Comparison of ENCODE assay signal across 19 cellular contexts in the genomic region with DNA sequence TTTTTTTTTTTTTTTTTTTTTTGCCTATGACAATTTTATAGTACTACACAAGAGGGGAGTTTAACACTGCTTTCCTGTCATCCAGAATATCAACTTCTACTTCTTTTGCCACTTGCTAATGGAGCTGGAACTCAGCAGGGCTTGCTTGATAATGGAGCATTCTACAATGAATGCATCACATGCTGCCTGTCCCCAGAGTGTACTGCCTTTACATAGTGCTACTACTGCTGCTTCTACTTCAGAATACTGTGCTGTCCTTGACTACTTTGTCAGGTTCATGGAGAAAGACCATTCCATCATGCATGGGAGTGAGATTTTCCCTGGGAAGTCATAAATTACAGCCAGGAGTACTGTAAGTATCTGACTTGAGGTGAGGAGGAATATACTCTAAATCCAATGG.
DNase-seq lines count a peak whose midpoint lies in the region; ATAC-seq, FAIRE-seq and TF ChIP-seq lines count a peak whose summit lies in the region.
"Had no signal": no experiment of that assay in that cellular context is flagged by ENCODE, and none has a peak within 500 bp of the region (broad histone marks: within the 10 kb centered on the region; RNA-seq: fewer than 3 reads in every experiment).

No MANE protein-coding gene starts in this region.

- no peak for TF ChIP-seq RAD21 in H1 (IDR thresholded peaks at IDR 0.05 in 1 of 2, conservative IDR thresholded peaks at IDR 0.05 in 1 of 2; ENCODE audit: low read depth in 2 of 2, low read length in 2 of 2)

- no peaks in the 10 kb centered on the region for H3K23me2 ChIP-seq in H1 (ENCODE audit: low read depth, low read length)

- H3K4me3 Mint-ChIP-seq in GM23338, result no peak overlapping the region
- no peak overlapping the region for H3K4me3 Mint-ChIP-seq in activated naive CD8-positive, alpha-beta T cell treated with anti-CD3 and anti-CD28 coated beads for 36 hours
- H3K4me3 Mint-ChIP-seq: CD14-positive monocyte; CD8-positive, alpha-beta T cell had no signal

- H4K8ac ChIP-seq in H1 (ENCODE audit: extremely low read depth, insufficient read depth, low read length) (no peak overlapping the region), mesenchymal stem cell (ENCODE audit: low read length) (no peak overlapping the region)

- H3K79me1 ChIP-seq in H1 (ENCODE audit: low read depth, low read length), result no peaks in the 10 kb centered on the region
- H3K79me1 ChIP-seq in mesenchymal stem cell (replicated peaks; ENCODE audit: low read length, poor library complexity, severe bottlenecking), result no peaks in the 10 kb centered on the region

- CTCF ChIA-PET in H1 (lab: Charles Lee; ENCODE audit: partially characterized antibody), result no interaction called here

- H3K4ac ChIP-seq in H1 (replicated peaks; ENCODE audit: insufficient read length, low read depth, low read length) (no peak overlapping the region), mesenchymal stem cell (ENCODE audit: low read depth in 1 of 2, low read length in 2 of 2) (peak overlapping the region in 1 of 2 experiments; percentile 67)

- H2BK15ac ChIP-seq in H1 (ENCODE audit: low read length), result peak overlapping the region; percentile 83; the same call in 1 of the 2 replicates
- no peak overlapping the region for H2BK15ac ChIP-seq in mesenchymal stem cell (ENCODE audit: low read depth, poor library complexity, severe bottlenecking)

- no peak overlapping the region for H3K4me2 ChIP-seq in GM23338
- H3K4me2 ChIP-seq in H1 (ENCODE audit: insufficient read depth in 1 of 2, low read depth in 2 of 2, low read length in 2 of 2), result no peak overlapping the region
- no peak overlapping the region for H3K4me2 ChIP-seq in mesenchymal stem cell (ENCODE audit: low read length, poor library complexity, severe bottlenecking)

- H3K56ac ChIP-seq in H1 (replicated peaks; ENCODE audit: insufficient read length, low read depth, low read length), result no peak overlapping the region

- no peak overlapping the region for H3K18ac ChIP-seq in H1 (ENCODE audit: extremely low read depth, low read length)
- peak overlapping the region in 1 of 2 experiments; percentile 52 for H3K18ac ChIP-seq in mesenchymal stem cell (ENCODE audit: low read depth in 1 of 2, low read length in 2 of 2)

- H3K27ac Mint-ChIP-seq in GM23338, result peak overlapping the region; percentile 61
- no peak overlapping the region for H3K27ac Mint-ChIP-seq in activated naive CD8-positive, alpha-beta T cell treated with anti-CD3 and anti-CD28 coated beads for 36 hours
- H3K27ac Mint-ChIP-seq: CD14-positive monocyte; CD8-positive, alpha-beta T cell had no signal

- no peaks in the 10 kb centered on the region for H3K27me3 ChIP-seq in GM23338 (ENCODE audit: insufficient read depth)
- H3K27me3 ChIP-seq in H1 (replicated peaks in 1 of 4; ENCODE audit: control insufficient read depth in 3 of 4, extremely low read depth in 1 of 4, insufficient read depth in 3 of 4, low read length in 3 of 4), result no peaks in the 10 kb centered on the region
- H3K27me3 ChIP-seq in mesenchymal stem cell (ENCODE audit: control insufficient read depth in 1 of 2, insufficient read depth in 1 of 2, low read length in 2 of 2), result no peaks in the 10 kb centered on the region

- FAIRE-seq in H1 (lab: Jason Lieb, UNC), result no peak
- FAIRE-seq: D721Med, GM12891 had no signal

- no peak for TF ChIP-seq EP300 in H1 (IDR thresholded peaks at IDR 0.05; ENCODE audit: borderline replicate concordance in 1 of 2, low read depth in 2 of 2, low read length in 2 of 2)

- H3K4me1 ChIP-seq in GM23338 (ENCODE audit: insufficient read depth) (peaks cover 14% of the 10 kb centered on the region), H1 (replicated peaks in 1 of 4; ENCODE audit: control insufficient read depth in 3 of 4, insufficient read depth in 4 of 4, low read length in 3 of 4) (peaks cover 0 to 2% (median 0%) of the 10 kb centered on the region in 4 experiments; a peak in 1 of 7 replicates), mesenchymal stem cell (ENCODE audit: control insufficient read depth, insufficient read depth, low read depth, low read length) (no peaks in the 10 kb centered on the region)

- no peaks in the 10 kb centered on the region for H4K20me1 ChIP-seq in GM23338 (replicated peaks; ENCODE audit: insufficient read depth)
- no peaks in the 10 kb centered on the region for H4K20me1 ChIP-seq in H1 (replicated peaks in 1 of 2; ENCODE audit: control insufficient read depth in 1 of 2, insufficient read depth in 2 of 2, low read length in 2 of 2)

- H3K36me3 Mint-ChIP-seq in GM23338 (ENCODE audit: low read depth), result no peaks in the 10 kb centered on the region
- no peaks in the 10 kb centered on the region for H3K36me3 Mint-ChIP-seq in activated naive CD8-positive, alpha-beta T cell treated with anti-CD3 and anti-CD28 coated beads for 36 hours
- H3K36me3 Mint-ChIP-seq: CD14-positive monocyte; CD8-positive, alpha-beta T cell had no signal

- no peak overlapping the region for H4K5ac ChIP-seq in H1 (ENCODE audit: insufficient read length, low read depth, low read length)

- 0 out of 2 replicates have a peak overlapping the region, but pooled peaks have one; percentile 13 for H2AFZ ChIP-seq in GM23338
- H2AFZ ChIP-seq in H1 (ENCODE audit: low read length), result peak overlapping the region; percentile 98
- H2AFZ ChIP-seq in mesenchymal stem cell (ENCODE audit: low read depth, low read length), result peak overlapping the region; percentile 53
- H2AFZ ChIP-seq: GM23248 had no signal

- H2AK5ac ChIP-seq in H1 (ENCODE audit: low read depth, low read length) (no peak overlapping the region), mesenchymal stem cell (ENCODE audit: low read length, severe bottlenecking) (no peak overlapping the region)

- H2BK20ac ChIP-seq in H1 (ENCODE audit: low read length), result peak overlapping the region; percentile 3; the same call in 1 of the 2 replicates

- H3K9ac ChIP-seq in H1 (replicated peaks in 1 of 4; ENCODE audit: extremely low read depth in 1 of 4, low read depth in 3 of 4, low read length in 3 of 4) (no peak overlapping the region), mesenchymal stem cell (ENCODE audit: low read length) (no peak overlapping the region)
- H3K9ac ChIP-seq: GM23248 had no signal

- peaks cover 25% of the 10 kb centered on the region for H3K4me1 Mint-ChIP-seq in GM23338
- H3K4me1 Mint-ChIP-seq in activated naive CD8-positive, alpha-beta T cell treated with anti-CD3 and anti-CD28 coated beads for 36 hours, result no peaks in the 10 kb centered on the region
- H3K4me1 Mint-ChIP-seq: CD14-positive monocyte had no signal

- H2BK120ac ChIP-seq in H1 (replicated peaks; ENCODE audit: low read depth, low read length), result no peak overlapping the region
- no peak overlapping the region for H2BK120ac ChIP-seq in mesenchymal stem cell (ENCODE audit: low read depth, low read length)

- H3K9me3 ChIP-seq in H1 (ENCODE audit: insufficient read depth in 2 of 2, low read depth in 1 of 2, low read length in 1 of 2), result no peaks in the 10 kb centered on the region
- no peaks in the 10 kb centered on the region for H3K9me3 ChIP-seq in mesenchymal stem cell (ENCODE audit: control insufficient read depth, low read length)
- H3K9me3 ChIP-seq: HAP-1 had no signal

- H3K9me2 ChIP-seq in GM23338 (ENCODE audit: insufficient read depth), result no peaks in the 10 kb centered on the region

- no peak for TF ChIP-seq POLR2A in H1 (IDR thresholded peaks at IDR 0.05; ENCODE audit: control extremely low read depth in 1 of 2, low read depth in 2 of 2, low read length in 2 of 2)

- H3K79me2 ChIP-seq in GM23338 (replicated peaks; ENCODE audit: insufficient read depth), result no peaks in the 10 kb centered on the region
- no peaks in the 10 kb centered on the region for H3K79me2 ChIP-seq in H1 (ENCODE audit: control insufficient read depth in 1 of 2, insufficient read depth in 2 of 2, low read length in 2 of 2)

- no peak overlapping the region; the same call in 1 of the 2 replicates for H3K27ac ChIP-seq in GM23338 (ENCODE audit: low read depth)
- H3K27ac ChIP-seq in H1 (ENCODE audit: low read depth, low read length), result no peak overlapping the region
- no peak overlapping the region for H3K27ac ChIP-seq in mesenchymal stem cell (ENCODE audit: low read length, poor library complexity, severe bottlenecking)
- H3K27ac ChIP-seq: 22Rv1, GM23248, HL-60 had no signal

- H4K91ac ChIP-seq in H1 (replicated peaks; ENCODE audit: insufficient read length, low read length) (no peak overlapping the region), mesenchymal stem cell (ENCODE audit: low read length) (no peak overlapping the region)

- no peak overlapping the region for H2BK12ac ChIP-seq in H1 (ENCODE audit: low read depth, low read length)
- H2BK12ac ChIP-seq in mesenchymal stem cell (ENCODE audit: low read length in 2 of 2), result peak overlapping the region in 1 of 2 experiments; percentile 52

- H3F3A ChIP-seq in GM23338 (replicated peaks; ENCODE audit: low read depth), result no peaks in the 10 kb centered on the region

- H2BK5ac ChIP-seq in H1 (ENCODE audit: low read depth, low read length) (0 out of 2 replicates have a peak overlapping the region, but pooled peaks have one; percentile 3), mesenchymal stem cell (ENCODE audit: low read depth, low read length, poor library complexity, severe bottlenecking) (no peak overlapping the region)

- H3K23ac ChIP-seq in H1 (ENCODE audit: insufficient read length) (no peak overlapping the region), mesenchymal stem cell (ENCODE audit: low read length in 2 of 2) (no peak overlapping the region)

- no peak for TF ChIP-seq CTCF in GM23338 (conservative IDR thresholded peaks at IDR 0.05; ENCODE audit: low read depth in 2 of 2)
- no peak for TF ChIP-seq CTCF in H1 (IDR thresholded peaks at IDR 0.05; ENCODE audit: control extremely low read depth in 1 of 3, insufficient read depth in 1 of 3, low read depth in 1 of 3, low read length in 3 of 3)

- H3K27me3 Mint-ChIP-seq in GM23338 (ENCODE audit: insufficient read depth, low read depth, poor library complexity), result no peaks in the 10 kb centered on the region
- no peaks in the 10 kb centered on the region for H3K27me3 Mint-ChIP-seq in activated naive CD8-positive, alpha-beta T cell treated with anti-CD3 and anti-CD28 coated beads for 36 hours

- H3K14ac ChIP-seq in H1 (ENCODE audit: insufficient read length) (no peak overlapping the region), mesenchymal stem cell (ENCODE audit: low read length in 2 of 2) (no peak overlapping the region)

- H3K36me3 ChIP-seq in GM23338 (ENCODE audit: insufficient read depth), result no peaks in the 10 kb centered on the region
- H3K36me3 ChIP-seq in H1 (ENCODE audit: control insufficient read depth in 2 of 4, insufficient read depth in 4 of 4, low read length in 3 of 4), result no peaks in the 10 kb centered on the region; a peak in 1 of 8 replicates
- no peaks in the 10 kb centered on the region for H3K36me3 ChIP-seq in mesenchymal stem cell (ENCODE audit: control insufficient read depth in 1 of 2, insufficient read depth in 2 of 2, low read depth in 1 of 2, low read length in 2 of 2)
- H3K36me3 ChIP-seq: HAP-1 had no signal

- ATAC-seq in GM23338, result peak; percentile 53
- no peak for ATAC-seq in HG03571 (IDR thresholded peaks at IDR 0.05; ENCODE audit: unreplicated experiment)
- ATAC-seq: CD8-positive, alpha-beta T cell had no signal

- POLR2A ChIA-PET in H1 (lab: Charles Lee; ENCODE audit: partially characterized antibody), result no interaction called here

- no peaks in the 10 kb centered on the region for H3K9me3 Mint-ChIP-seq in GM23338
- no peaks in the 10 kb centered on the region for H3K9me3 Mint-ChIP-seq in activated naive CD8-positive, alpha-beta T cell treated with anti-CD3 and anti-CD28 coated beads for 36 hours
- H3K9me3 Mint-ChIP-seq: CD8-positive, alpha-beta T cell had no signal

- H3K4me3 ChIP-seq in GM23338 (no peak overlapping the region), H1 (ENCODE audit: extremely low read depth in 1 of 4, insufficient read depth in 2 of 4, low read depth in 3 of 4, low read length in 4 of 4) (no peak overlapping the region), mesenchymal stem cell (ENCODE audit: insufficient read depth in 1 of 2, low read depth in 1 of 2, low read length in 2 of 2) (no peak overlapping the region)
- H3K4me3 ChIP-seq: GM23248, HAP-1 had no signal

- DNase-seq in GM23338 (ENCODE audit: low spot score) (no peak), H1 (ENCODE audit: low read depth in 1 of 2, low spot score in 2 of 2) (no peak), mesenchymal stem cell (no peak), retina (peak; percentile 16), T-helper 1 cell (no peak)
- no peak for DNase-seq in activated naive CD8-positive, alpha-beta T cell treated with anti-CD3 and anti-CD28 coated beads for 36 hours
- DNase-seq: CD8-positive, alpha-beta T cell; COR-L47; DMS153; DMS79 treated with DMSO at 0.1 percent for 48 hours; EL; GM23248 had no signal

Comparison
In these comparisons a context has a peak if more than half of its experiments do, and no peak if none do; other contexts are left out.
1. H2AFZ ChIP-seq: peak in every context shown above with its lines; median percentile 98 in H1; 53 in mesenchymal stem cell; 13 in GM23338.